Comparison of ENCODE assay signal across 20 cellular contexts in genomic region chr7:141323826-141324225, GRCh38.
DNase-seq lines count a peak whose midpoint lies in the region; ATAC-seq and TF ChIP-seq lines count a peak whose summit lies in the region.
"Had no signal": no experiment of that assay in that cellular context is flagged by ENCODE, and none has a peak within 500 bp of the region (broad histone marks: within the 10 kb centered on the region; RNA-seq: fewer than 3 reads in every experiment).

No MANE protein-coding gene starts in this region.

- H3K4me3 Mint-ChIP-seq in brain, result peak overlapping the region in 3 of 5 experiments; percentile 38 to 68 (median 67)
- H3K4me3 Mint-ChIP-seq in progenitor cell of endocrine pancreas (ENCODE audit: low read depth), result no peak overlapping the region
- H3K4me3 Mint-ChIP-seq: B cell; CD4-positive, alpha-beta T cell; CD8-positive, alpha-beta T cell had no signal

- H3K9me3 ChIP-seq in HEK293 (ENCODE audit: control insufficient read depth, insufficient read depth, low read depth, low read length), result no peaks in the 10 kb centered on the region
- no peaks in the 10 kb centered on the region for H3K9me3 ChIP-seq in neural cell (ENCODE audit: low read length)
- H3K9me3 ChIP-seq in trophoblast cell (ENCODE audit: insufficient read depth, low read depth, low read length), result peaks cover 4% of the 10 kb centered on the region
- H3K9me3 ChIP-seq: Caco-2 had no signal

- H3K27ac Mint-ChIP-seq in brain, result peak overlapping the region in 4 of 5 experiments; percentile 56 to 96 (median 82)
- H3K27ac Mint-ChIP-seq in progenitor cell of endocrine pancreas, result no peak overlapping the region
- H3K27ac Mint-ChIP-seq: B cell; CD4-positive, alpha-beta T cell; CD8-positive, alpha-beta T cell had no signal

- no peak for ATAC-seq in HG02840 (IDR thresholded peaks at IDR 0.05; ENCODE audit: low FRiP score, unreplicated experiment)
- ATAC-seq: CD8-positive, alpha-beta T cell had no signal

- TF ChIP-seq RAD21 in neural cell (conservative IDR thresholded peaks at IDR 0.05), result no peak

- no CpG with 5 or more reads among the region's 4 CpGs for WGBS in trophoblast cell (ENCODE audit: extremely low coverage, insufficient coverage, insufficient read length)

- no peak overlapping the region for H4K8ac ChIP-seq in trophoblast cell (ENCODE audit: low read depth, low read length)

- H2AK5ac ChIP-seq in trophoblast cell (ENCODE audit: low read length), result no peak overlapping the region

- H4K91ac ChIP-seq in trophoblast cell (ENCODE audit: low read depth, low read length), result no peak overlapping the region

- H3K27me3 ChIP-seq in neural cell (ENCODE audit: insufficient read depth, low read depth, low read length), result no peaks in the 10 kb centered on the region
- no peaks in the 10 kb centered on the region for H3K27me3 ChIP-seq in trophoblast cell (ENCODE audit: insufficient read depth, low read length)
- H3K27me3 ChIP-seq: BLaER1 treated with 17β-estradiol and CSF1 and Interleukin-3, amounts not matched to agents 10 nM and 100 nM had no signal

- H3K9me3 Mint-ChIP-seq in brain (peaks cover 0 to 3% (median 0%) of the 10 kb centered on the region in 5 experiments), progenitor cell of endocrine pancreas (ENCODE audit: low read depth) (no peaks in the 10 kb centered on the region)
- H3K9me3 Mint-ChIP-seq: CD4-positive, alpha-beta T cell; CD8-positive, alpha-beta T cell had no signal

- no peak overlapping the region for H2BK5ac ChIP-seq in trophoblast cell (ENCODE audit: low read depth, low read length, poor library complexity)

- H3K36me3 Mint-ChIP-seq in brain (peaks cover 4% of the 10 kb centered on the region), progenitor cell of endocrine pancreas (ENCODE audit: insufficient read depth) (no peaks in the 10 kb centered on the region)
- H3K36me3 Mint-ChIP-seq: CD8-positive, alpha-beta T cell had no signal

- no peaks in the 10 kb centered on the region for H4K20me1 ChIP-seq in neural cell (ENCODE audit: insufficient read depth)
- H4K20me1 ChIP-seq: BLaER1 treated with 17β-estradiol and CSF1 and Interleukin-3, amounts not matched to agents 10 nM and 100 nM had no signal

- H3K4me1 Mint-ChIP-seq in brain, result peaks cover 49% of the 10 kb centered on the region
- no peaks in the 10 kb centered on the region for H3K4me1 Mint-ChIP-seq in progenitor cell of endocrine pancreas (ENCODE audit: low read depth)
- H3K4me1 Mint-ChIP-seq: B cell had no signal

- H2BK120ac ChIP-seq in trophoblast cell (ENCODE audit: insufficient read depth, low read length, poor library complexity), result no peak overlapping the region

- H2AFZ ChIP-seq in neural cell (ENCODE audit: low read depth, low read length) (no peak overlapping the region), trophoblast cell (ENCODE audit: insufficient read depth, low read length, poor library complexity) (no peak overlapping the region)

- H4K12ac ChIP-seq in trophoblast cell (ENCODE audit: low read depth, low read length), result no peak overlapping the region

- H3K4ac ChIP-seq in trophoblast cell (ENCODE audit: low read depth, low read length), result no peak overlapping the region

- no peak overlapping the region for H3K4me2 ChIP-seq in neural cell (ENCODE audit: low read length)
- H3K4me2 ChIP-seq in trophoblast cell (ENCODE audit: low read length), result no peak overlapping the region
- H3K4me2 ChIP-seq: BLaER1 treated with 17β-estradiol and CSF1 and Interleukin-3, amounts not matched to agents 10 nM and 100 nM had no signal

- H3K27ac ChIP-seq in HEK293 (ENCODE audit: extremely low read depth, low read depth, low read length) (no peak overlapping the region), neural cell (ENCODE audit: low read length) (peak overlapping the region; percentile 70), trophoblast cell (ENCODE audit: low read depth, low read length) (no peak overlapping the region)
- H3K27ac ChIP-seq: BLaER1 treated with 17β-estradiol and CSF1 and Interleukin-3, amounts not matched to agents 10 nM and 100 nM; C4-2B had no signal

- H3K9me2 ChIP-seq in neural cell (ENCODE audit: insufficient read depth, low read length), result no peaks in the 10 kb centered on the region

- H3K14ac ChIP-seq in trophoblast cell (ENCODE audit: low read length), result no peak overlapping the region

- H3K4me3 ChIP-seq in HEK293 (ENCODE audit: low read depth, low read length), result no peak overlapping the region
- no peak overlapping the region for H3K4me3 ChIP-seq in neural cell (ENCODE audit: low read length)
- H3K4me3 ChIP-seq in trophoblast cell (ENCODE audit: low read depth, low read length), result no peak overlapping the region
- H3K4me3 ChIP-seq: BLaER1 treated with 17β-estradiol and CSF1 and Interleukin-3, amounts not matched to agents 10 nM and 100 nM had no signal

- no peak overlapping the region for H2BK12ac ChIP-seq in trophoblast cell (ENCODE audit: low read length)

- CTCF ChIA-PET in HEK293 (lab: Yijun Ruan, JAX), result no interaction called here

- H3K4me1 ChIP-seq in HEK293 (ENCODE audit: control insufficient read depth, insufficient read depth, low read length), result no peaks in the 10 kb centered on the region
- H3K4me1 ChIP-seq in trophoblast cell (ENCODE audit: control insufficient read depth in 1 of 2, insufficient read depth in 2 of 2, low read length in 2 of 2), result no peaks in the 10 kb centered on the region
- H3K4me1 ChIP-seq: Caco-2 had no signal

- POLR2A ChIA-PET in HEK293 (lab: Yijun Ruan, JAX), result no interaction called here

- H3K27me3 Mint-ChIP-seq in brain, result no peaks in the 10 kb centered on the region
- H3K27me3 Mint-ChIP-seq in progenitor cell of endocrine pancreas, result no peaks in the 10 kb centered on the region

- H3K9ac ChIP-seq in neural cell (ENCODE audit: low read length) (no peak overlapping the region), trophoblast cell (ENCODE audit: low read length) (no peak overlapping the region)
- H3K9ac ChIP-seq: BLaER1 treated with 17β-estradiol and CSF1 and Interleukin-3, amounts not matched to agents 10 nM and 100 nM had no signal

- no peak overlapping the region for H3K18ac ChIP-seq in trophoblast cell (ENCODE audit: low read length)

- H3K79me1 ChIP-seq in trophoblast cell (ENCODE audit: low read length), result no peaks in the 10 kb centered on the region

- H3K79me2 ChIP-seq in neural cell (replicated peaks; ENCODE audit: insufficient read depth, low read length) (peaks cover 19% of the 10 kb centered on the region), trophoblast cell (ENCODE audit: control insufficient read depth, insufficient read depth, low read length, poor library complexity) (no peaks in the 10 kb centered on the region)

- TF ChIP-seq EP300 in neural cell (conservative IDR thresholded peaks at IDR 0.05; ENCODE audit: poor library complexity, severe bottlenecking), result no peak

- DNase-seq in trophoblast cell (peak; percentile 37), progenitor cell of endocrine pancreas (ENCODE audit: low spot score, unreplicated experiment) (no peak), SIG-M5 (lab: John Stamatoyannopoulos, UW) (no peak), AG20443 (ENCODE audit: low spot score) (no peak)
- DNase-seq: 8988T; ACHN; AML-193; Caco-2; Calu3; CD4-positive, alpha-beta T cell; CD8-positive, alpha-beta T cell; DMS79 treated with DMSO at 0.1 percent for 48 hours; GF-D8 had no signal

- H3F3A ChIP-seq in neural cell (ENCODE audit: insufficient read depth, low read length, poor library complexity, severe bottlenecking), result peaks cover 4% of the 10 kb centered on the region

- no peak for TF ChIP-seq CTCF in HEK293 (tag by site-specific recombination; IDR thresholded peaks at IDR 0.05)
- no peak for TF ChIP-seq CTCF in brain (conservative IDR thresholded peaks at IDR 0.05)
- TF ChIP-seq CTCF in neural cell (IDR thresholded peaks at IDR 0.05; ENCODE audit: poor library complexity, severe bottlenecking), result no peak
- TF ChIP-seq CTCF in progenitor cell of endocrine pancreas (IDR thresholded peaks at IDR 0.05; ENCODE audit: unreplicated experiment), result no peak

- no peaks in the 10 kb centered on the region for H3K36me3 ChIP-seq in HEK293 (ENCODE audit: control insufficient read depth in 2 of 2, insufficient read depth in 1 of 2, low read length in 2 of 2)
- no peaks in the 10 kb centered on the region for H3K36me3 ChIP-seq in neural cell (ENCODE audit: insufficient read depth, low read length)
- no peaks in the 10 kb centered on the region for H3K36me3 ChIP-seq in trophoblast cell (ENCODE audit: control insufficient read depth in 1 of 2, insufficient read depth in 2 of 2, low read length in 2 of 2)
- H3K36me3 ChIP-seq: BLaER1 treated with 17β-estradiol and CSF1 and Interleukin-3, amounts not matched to agents 10 nM and 100 nM had no signal

- no peak overlapping the region for H3K23ac ChIP-seq in trophoblast cell (ENCODE audit: low read length)

TF ChIP-seq in HEK293, 187 proteins besides CTCF, POLR2A, EP300 and RAD21 (continues in another document):
- 0 out of 2 replicates have a peak, but pooled peaks have one; percentile 9 for TF ChIP-seq ZNF580 (tag by site-specific recombination; IDR thresholded peaks at IDR 0.05)

TF ChIP-seq in neural cell, 6 proteins besides CTCF, POLR2A, EP300 and RAD21:
- TF ChIP-seq EZH2 (IDR thresholded peaks at IDR 0.05; ENCODE audit: borderline replicate concordance, insufficient read depth, low read length, poor library complexity, severe bottlenecking), result no peak

Comparison
In these comparisons a context has a peak if more than half of its experiments do, and no peak if none do; other contexts are left out.
1. DNase-seq: peak in trophoblast cell (2 of 2); none in progenitor cell of endocrine pancreas (single experiment), SIG-M5 (single experiment) and AG20443 (single experiment).